8 cellular contexts compared by ENCODE assay signal in genomic region chr6:24855389-24856245, GRCh38. TPM values are rescaled to one million over a fixed set of nuclear protein-coding genes. Genes with fewer than 3 reads are reported as not detected.
DNase-seq lines count a peak whose midpoint lies in the region; ATAC-seq and TF ChIP-seq lines count a peak whose summit lies in the region.

No MANE protein-coding gene starts in this region.

- TF ChIP-seq CTCF in progenitor cell of endocrine pancreas (IDR thresholded peaks at IDR 0.05; ENCODE audit: unreplicated experiment), result peak; percentile 81

- intact Hi-C loops in Right ventricle myocardium superior (cut with DNase I) (loop anchor here (2.0 to 5.0 kb wide), 2 partner anchors 135 to 217 kb away; no protein-coding TSS in a partner anchor), aorta (cut with DNase I) (loop anchor here (2.0 to 5.0 kb wide), 3 partner anchors 137 to 215 kb away; no protein-coding TSS in a partner anchor)

- H3K27me3 ChIP-seq in ACC112 (ENCODE audit: insufficient read depth, low read length) (no peaks in the 10 kb centered on the region), aorta (ENCODE audit: control insufficient read depth in 1 of 2, insufficient read depth in 2 of 2, low read length in 1 of 2) (no peaks in the 10 kb centered on the region)

- no peaks in the 10 kb centered on the region for H3K9me3 Mint-ChIP-seq in activated naive CD8-positive, alpha-beta T cell treated with anti-CD3 and anti-CD28 coated beads for 36 hours
- H3K9me3 Mint-ChIP-seq in progenitor cell of endocrine pancreas (ENCODE audit: low read depth), result no peaks in the 10 kb centered on the region

- H2AFZ ChIP-seq in ACC112 (ENCODE audit: low read length, unreplicated experiment), result peak overlapping the region; percentile 70

- H3K36me3 ChIP-seq in ACC112 (ENCODE audit: insufficient read depth, low read length) (no peaks in the 10 kb centered on the region), aorta (ENCODE audit: control insufficient read depth in 1 of 2, insufficient read depth in 2 of 2, low read length in 1 of 2) (no peaks in the 10 kb centered on the region)

- H3K4me1 ChIP-seq in ACC112 (ENCODE audit: control insufficient read depth, insufficient read depth, low read length, unreplicated experiment) (peaks cover 20% of the 10 kb centered on the region), aorta (ENCODE audit: control insufficient read depth in 1 of 2, insufficient read depth in 2 of 2, low read length in 2 of 2) (no peaks in the 10 kb centered on the region)

- DNase-seq in NAMALWA (ENCODE audit: low spot score), result peak; percentile 87
- DNase-seq in SKM-1 (lab: John Stamatoyannopoulos, UW; ENCODE audit: unreplicated experiment), result peak; percentile 62
- peak; percentile 67 for DNase-seq in activated naive CD8-positive, alpha-beta T cell treated with anti-CD3 and anti-CD28 coated beads for 36 hours
- peak; percentile 58 for DNase-seq in Right ventricle myocardium superior
- peak; percentile 18 for DNase-seq in progenitor cell of endocrine pancreas (ENCODE audit: low spot score, unreplicated experiment)
- DNase-seq in aorta, result peak in 1 of 2 donors; percentile 66

- no peaks in the 10 kb centered on the region for H3K79me2 ChIP-seq in ACC112 (ENCODE audit: control insufficient read depth, insufficient read depth, low read length, unreplicated experiment)

- peaks cover 52% of the 10 kb centered on the region for H3K36me3 Mint-ChIP-seq in activated naive CD8-positive, alpha-beta T cell treated with anti-CD3 and anti-CD28 coated beads for 36 hours
- H3K36me3 Mint-ChIP-seq in progenitor cell of endocrine pancreas (ENCODE audit: insufficient read depth), result no peaks in the 10 kb centered on the region

- H3K4me1 Mint-ChIP-seq in activated naive CD8-positive, alpha-beta T cell treated with anti-CD3 and anti-CD28 coated beads for 36 hours, result peaks cover 58% of the 10 kb centered on the region
- peaks cover 3% of the 10 kb centered on the region for H3K4me1 Mint-ChIP-seq in progenitor cell of endocrine pancreas (ENCODE audit: low read depth)

- 14 to 17% methylated on average over 19 of the region's 19 CpGs for WGBS in aorta, 2 donors

- H3K27ac ChIP-seq in ACC112 (ENCODE audit: low read depth, low read length), result no peak overlapping the region
- H3K27ac ChIP-seq in aorta (ENCODE audit: low read depth in 1 of 2, low read length in 2 of 2), result no peak overlapping the region

- peak overlapping the region; percentile 43 for H3K4me3 Mint-ChIP-seq in activated naive CD8-positive, alpha-beta T cell treated with anti-CD3 and anti-CD28 coated beads for 36 hours
- H3K4me3 Mint-ChIP-seq in progenitor cell of endocrine pancreas (ENCODE audit: low read depth), result no peak overlapping the region

- H3K27me3 Mint-ChIP-seq in activated naive CD8-positive, alpha-beta T cell treated with anti-CD3 and anti-CD28 coated beads for 36 hours, result no peaks in the 10 kb centered on the region
- no peaks in the 10 kb centered on the region for H3K27me3 Mint-ChIP-seq in progenitor cell of endocrine pancreas

- H3K4me3 ChIP-seq in ACC112 (ENCODE audit: low read depth, low read length) (peak overlapping the region; percentile 53), aorta (ENCODE audit: low read length in 2 of 2) (no peak overlapping the region)

- H3K9me3 ChIP-seq in aorta (ENCODE audit: control insufficient read depth, low read length), result no peaks in the 10 kb centered on the region

- H3K27ac Mint-ChIP-seq in activated naive CD8-positive, alpha-beta T cell treated with anti-CD3 and anti-CD28 coated beads for 36 hours, result peak overlapping the region; percentile 89
- H3K27ac Mint-ChIP-seq in progenitor cell of endocrine pancreas, result no peak overlapping the region

- ATAC-seq in GM18867 (IDR thresholded peaks at IDR 0.05; ENCODE audit: unreplicated experiment) (peak; percentile 48), Right ventricle myocardium superior (ENCODE audit: poor library complexity) (peak; percentile 84), aorta (ENCODE audit: low FRiP score) (peak; percentile 92)

RNA-seq across cellular contexts. Expression of gene ARMH2, which starts 56.9 kb away (rescaled TPM):
- not detected for total RNA-seq in activated naive CD8-positive, alpha-beta T cell treated with anti-CD3 and anti-CD28 coated beads for 36 hours
- not detected for total RNA-seq in Right ventricle myocardium superior
- not detected in 2 replicates for total RNA-seq in progenitor cell of endocrine pancreas
- not detected for total RNA-seq in aorta
- not detected for polyA plus RNA-seq in aorta
